In genomic region chr9:128885798-128886197, GRCh38 we compare ENCODE assay signal across 13 cellular contexts. TPM values are rescaled to one million over a fixed set of nuclear protein-coding genes. Genes with fewer than 3 reads are reported as not detected.
DNase-seq lines count a peak whose midpoint lies in the region; FAIRE-seq and TF ChIP-seq lines count a peak whose summit lies in the region.
"Had no signal": no experiment of that assay in that cellular context is flagged by ENCODE, and none has a peak within 500 bp of the region (broad histone marks: within the 10 kb centered on the region; RNA-seq: fewer than 3 reads in every experiment).

No MANE protein-coding gene starts in this region.

- H3K9me3 Mint-ChIP-seq in activated naive CD4-positive, alpha-beta T cell treated with anti-CD3 and anti-CD28 coated beads, Interleukin-2, amount 10 ng/mL, durations not matched to agents 7 days and 5 days: no peaks in the 10 kb centered on the region
- no peaks in the 10 kb centered on the region for H3K9me3 Mint-ChIP-seq in astrocyte (ENCODE audit: unreplicated experiment)
- H3K9me3 Mint-ChIP-seq in type B pancreatic cell: no peaks in the 10 kb centered on the region
- H3K9me3 Mint-ChIP-seq: activated B cell treated with CpG ODN at 0.5 μM for 24 hours had no signal

- H3K79me2 ChIP-seq in astrocyte (ENCODE audit: insufficient read depth, low read length): peaks cover 82% of the 10 kb centered on the region

- H3K9ac ChIP-seq in astrocyte (ENCODE audit: low read length) (no peak overlapping the region), mucosa of stomach (ENCODE audit: low read length) (peak overlapping the region; percentile 8)

- peaks cover 13% of the 10 kb centered on the region for H3K36me3 ChIP-seq in astrocyte (ENCODE audit: insufficient read depth, low read length)
- H3K36me3 ChIP-seq in mucosa of stomach (ENCODE audit: control insufficient read depth, insufficient read depth, low read length): peaks cover 5% of the 10 kb centered on the region

- peak overlapping the region; percentile 35 for H3K4me2 ChIP-seq in astrocyte (ENCODE audit: low read length)

- peak overlapping the region; percentile 83 for H3K27ac Mint-ChIP-seq in activated naive CD4-positive, alpha-beta T cell treated with anti-CD3 and anti-CD28 coated beads, Interleukin-2, amount 10 ng/mL, durations not matched to agents 7 days and 5 days
- no peak overlapping the region for H3K27ac Mint-ChIP-seq in astrocyte (ENCODE audit: unreplicated experiment)
- peak overlapping the region; percentile 48 for H3K27ac Mint-ChIP-seq in type B pancreatic cell
- H3K27ac Mint-ChIP-seq: activated B cell treated with CpG ODN at 0.5 μM for 24 hours had no signal

- TF ChIP-seq CTCF in astrocyte (IDR thresholded peaks at IDR 0.05; ENCODE audit: insufficient read depth, low read depth, low read length) (no peak), type B pancreatic cell (conservative IDR thresholded peaks at IDR 0.05) (no peak)

- no peak for FAIRE-seq in astrocyte (lab: Jason Lieb, UNC)

- CTCF ChIA-PET in activated naive CD4-positive, alpha-beta T cell treated with anti-CD3 and anti-CD28 coated beads, Interleukin-2, amount 10 ng/mL, durations not matched to agents 7 days and 5 days (lab: Charles Lee): no interaction called here

- H3K4me3 ChIP-seq in astrocyte (ENCODE audit: insufficient read depth, low read depth, low read length) (no peak overlapping the region), mucosa of stomach (ENCODE audit: low read length) (no peak overlapping the region)
- H3K4me3 ChIP-seq: K562 had no signal

- peaks cover 4% of the 10 kb centered on the region for H3K27me3 Mint-ChIP-seq in activated naive CD4-positive, alpha-beta T cell treated with anti-CD3 and anti-CD28 coated beads, Interleukin-2, amount 10 ng/mL, durations not matched to agents 7 days and 5 days
- H3K27me3 Mint-ChIP-seq in astrocyte (ENCODE audit: low read depth, unreplicated experiment) (no peaks in the 10 kb centered on the region), type B pancreatic cell (no peaks in the 10 kb centered on the region)
- H3K27me3 Mint-ChIP-seq: activated B cell treated with CpG ODN at 0.5 μM for 24 hours had no signal

- H3K27me3 ChIP-seq in astrocyte (ENCODE audit: insufficient read depth, low read length) (no peaks in the 10 kb centered on the region), mucosa of stomach (ENCODE audit: control insufficient read depth, insufficient read depth, low read length) (no peaks in the 10 kb centered on the region)

- H3K4me1 Mint-ChIP-seq in activated naive CD4-positive, alpha-beta T cell treated with anti-CD3 and anti-CD28 coated beads, Interleukin-2, amount 10 ng/mL, durations not matched to agents 7 days and 5 days: peaks cover 75% of the 10 kb centered on the region
- peaks cover 25% of the 10 kb centered on the region for H3K4me1 Mint-ChIP-seq in astrocyte (ENCODE audit: low read depth, unreplicated experiment)
- H3K4me1 Mint-ChIP-seq in type B pancreatic cell (ENCODE audit: unreplicated experiment): peaks cover 24% of the 10 kb centered on the region

- DNase-seq in activated naive CD4-positive, alpha-beta T cell treated with anti-CD3 and anti-CD28 coated beads, Interleukin-2, amount 10 ng/mL, durations not matched to agents 7 days and 5 days: no peak
- DNase-seq in activated naive CD4-positive, alpha-beta T cell (lab: John Stamatoyannopoulos, UW): no peak
- DNase-seq in astrocyte (ENCODE audit: low read depth) (no peak), type B pancreatic cell (ENCODE audit: extremely low spot score, unreplicated experiment) (no peak), HuH-7.5 (ENCODE audit: low spot score) (no peak), H4 (ENCODE audit: low spot score) (no peak)
- DNase-seq in activated CD4-positive, CD25-positive, alpha-beta regulatory T cell (lab: John Stamatoyannopoulos, UW): no peak
- DNase-seq: activated B cell treated with CpG ODN at 0.5 μM for 24 hours; activated naive CD4-positive, alpha-beta T cell treated with anti-CD3 and anti-CD28 coated beads, Interleukin-2, amount 50 U/mL, for 16 hours; EL; NCI-H774 had no signal

- H3K9me3 ChIP-seq in astrocyte (ENCODE audit: insufficient read depth, low read depth, low read length): no peaks in the 10 kb centered on the region
- H3K9me3 ChIP-seq in mucosa of stomach (ENCODE audit: control insufficient read depth, low read length): no peaks in the 10 kb centered on the region

- no peak overlapping the region for H3K27ac ChIP-seq in astrocyte (ENCODE audit: low read depth, low read length)

- H3K4me3 Mint-ChIP-seq in activated naive CD4-positive, alpha-beta T cell treated with anti-CD3 and anti-CD28 coated beads, Interleukin-2, amount 10 ng/mL, durations not matched to agents 7 days and 5 days: no peak overlapping the region
- peak overlapping the region; percentile 27 for H3K4me3 Mint-ChIP-seq in astrocyte (ENCODE audit: unreplicated experiment)
- H3K4me3 Mint-ChIP-seq in type B pancreatic cell: peak overlapping the region; percentile 32
- H3K4me3 Mint-ChIP-seq: activated B cell treated with CpG ODN at 0.5 μM for 24 hours had no signal

- peaks cover 74% of the 10 kb centered on the region for H4K20me1 ChIP-seq in astrocyte (ENCODE audit: insufficient read depth, low read length)

- H3K4me1 ChIP-seq in astrocyte (ENCODE audit: insufficient read depth, low read length) (peaks cover 50% of the 10 kb centered on the region), mucosa of stomach (ENCODE audit: control insufficient read depth, insufficient read depth, low read length) (peaks cover 44% of the 10 kb centered on the region)

- H3K36me3 Mint-ChIP-seq in activated naive CD4-positive, alpha-beta T cell treated with anti-CD3 and anti-CD28 coated beads, Interleukin-2, amount 10 ng/mL, durations not matched to agents 7 days and 5 days: peaks cover 69% of the 10 kb centered on the region
- H3K36me3 Mint-ChIP-seq in astrocyte (ENCODE audit: low read depth, unreplicated experiment) (peaks cover 17% of the 10 kb centered on the region), type B pancreatic cell (peaks cover 9% of the 10 kb centered on the region)

- H2AFZ ChIP-seq in astrocyte (ENCODE audit: low read depth, low read length): no peak overlapping the region

RNA-seq across cellular contexts. Expression of gene LRRC8A, which starts 3.9 kb away (rescaled TPM):
- 103 and 104 TPM in 2 replicates for total RNA-seq in astrocyte
- 33.2 and 38.2 TPM in 2 replicates for total RNA-seq in type B pancreatic cell (ENCODE audit: low replicate concordance)
- total RNA-seq in H4 (2014; rRNA removed; shearing (Covaris generic)): 17.8 and 26.8 TPM in 2 replicates

RNA-seq across cellular contexts. Expression of gene KYAT1, which starts 4.0 kb away (rescaled TPM):
- 9.3 and 10.1 TPM in 2 replicates for total RNA-seq in astrocyte
- total RNA-seq in type B pancreatic cell (ENCODE audit: low replicate concordance): 4.0 and 11.5 TPM in 2 replicates
- total RNA-seq in H4 (2014; rRNA removed; shearing (Covaris generic)): 7.1 and 7.3 TPM in 2 replicates

RNA-seq across cellular contexts. Expression of gene PHYHD1, which starts 35.0 kb away (rescaled TPM):
- total RNA-seq in astrocyte (4.6 and 6.1 TPM in 2 replicates), type B pancreatic cell (ENCODE audit: low replicate concordance) (10.0 and 14.3 TPM in 2 replicates)
- not detected in 2 replicates for total RNA-seq in H4 (2014; rRNA removed; shearing (Covaris generic))

RNA-seq across cellular contexts. Expression of gene SPOUT1, which starts 56.2 kb away (rescaled TPM):
- total RNA-seq in astrocyte (19.5 and 24.6 TPM in 2 replicates), type B pancreatic cell (ENCODE audit: low replicate concordance) (46.7 and 53.4 TPM in 2 replicates)
- 16.7 and 39.2 TPM in 2 replicates for total RNA-seq in H4 (2014; rRNA removed; shearing (Covaris generic))
